Comparison of ENCODE assay signal across 21 cellular contexts in the genomic region with DNA sequence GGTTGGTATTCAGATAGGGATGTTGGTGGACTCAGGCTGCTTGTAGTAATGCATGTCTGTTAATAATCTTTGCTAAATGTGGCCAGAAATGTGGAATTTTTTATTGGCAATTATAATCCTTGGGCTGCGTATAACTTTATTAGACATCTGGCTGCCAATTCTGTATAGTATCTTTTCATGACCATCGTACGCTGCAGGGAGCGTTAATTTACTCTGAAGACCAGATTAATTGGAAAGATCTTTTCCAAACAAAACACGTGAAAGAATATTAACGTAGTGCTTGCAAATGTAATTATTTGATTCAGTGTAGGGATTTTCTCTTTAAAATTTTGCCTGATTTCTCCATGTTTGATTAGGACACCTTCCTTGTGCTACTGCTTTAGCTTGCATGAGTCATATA. TPM values are rescaled to one million over a fixed set of nuclear protein-coding genes. Genes with fewer than 3 reads are reported as not detected.
DNase-seq lines count a peak whose midpoint lies in the region; FAIRE-seq and TF ChIP-seq lines count a peak whose summit lies in the region.
"Had no signal": no experiment of that assay in that cellular context is flagged by ENCODE, and none has a peak within 500 bp of the region (broad histone marks: within the 10 kb centered on the region; RNA-seq: fewer than 3 reads in every experiment).

No MANE protein-coding gene starts in this region.

- H3K9me3 Mint-ChIP-seq in astrocyte (ENCODE audit: unreplicated experiment) = peaks cover 5% of the 10 kb centered on the region
- peaks cover 3% of the 10 kb centered on the region for H3K9me3 Mint-ChIP-seq in activated CD4-positive, alpha-beta T cell treated with anti-CD3 and anti-CD28 coated beads, Interleukin-2, amount 10 ng/mL, durations not matched to agents 7 days and 5 days
- H3K9me3 Mint-ChIP-seq: CD4-positive, alpha-beta T cell; CD8-positive, alpha-beta T cell had no signal

- H3K9me3 ChIP-seq in astrocyte (ENCODE audit: insufficient read depth, low read depth, low read length) = no peaks in the 10 kb centered on the region
- peaks cover 0 to 4% (median 0%) of the 10 kb centered on the region in 4 donors for H3K9me3 ChIP-seq in esophagus muscularis mucosa
- H3K9me3 ChIP-seq: A549, Caco-2 had no signal

- 83% methylated on average over 6 of the region's 6 CpGs for WGBS in esophagus muscularis mucosa

- no peak overlapping the region for H2AFZ ChIP-seq in astrocyte (ENCODE audit: low read depth, low read length)

- H3K9ac ChIP-seq in astrocyte (ENCODE audit: low read length) = no peak overlapping the region
- H3K9ac ChIP-seq: BLaER1 treated with 17β-estradiol and CSF1 and Interleukin-3, amounts not matched to agents 10 nM and 100 nM had no signal

- H3K79me2 ChIP-seq in astrocyte (ENCODE audit: insufficient read depth, low read length) = no peaks in the 10 kb centered on the region

- intact Hi-C loops in esophagus muscularis mucosa (cut with DNase I) = no loop called here

- H3K4me3 ChIP-seq in astrocyte (ENCODE audit: insufficient read depth, low read depth, low read length) = no peak overlapping the region
- H3K4me3 ChIP-seq in esophagus muscularis mucosa = no peak overlapping the region
- H3K4me3 ChIP-seq: A549; BLaER1 treated with 17β-estradiol and CSF1 and Interleukin-3, amounts not matched to agents 10 nM and 100 nM had no signal

- H3K4me3 Mint-ChIP-seq in astrocyte (ENCODE audit: unreplicated experiment) = no peak overlapping the region
- H3K4me3 Mint-ChIP-seq in activated CD4-positive, alpha-beta T cell treated with anti-CD3 and anti-CD28 coated beads, Interleukin-2, amount 10 ng/mL, durations not matched to agents 7 days and 5 days = no peak overlapping the region
- H3K4me3 Mint-ChIP-seq: B cell; CD4-positive, alpha-beta T cell; CD8-positive, alpha-beta T cell had no signal

- TF ChIP-seq POLR2A in esophagus muscularis mucosa (IDR thresholded peaks at IDR 0.05; ENCODE audit: low read depth) = no peak

- DNase-seq in DMS53 (lab: John Stamatoyannopoulos, UW) = peak; percentile 23
- no peak for DNase-seq in DMS53 treated with DMSO at 0.1 percent for 48 hours (lab: John Stamatoyannopoulos, UW; ENCODE audit: unreplicated experiment)
- no peak for DNase-seq in astrocyte (ENCODE audit: low read depth)
- no peak for DNase-seq in esophagus muscularis mucosa (ENCODE audit: extremely low spot score)
- DNase-seq in activated CD4-positive, alpha-beta T cell treated with anti-CD3 and anti-CD28 coated beads, Interleukin-2, amount 10 ng/mL, durations not matched to agents 7 days and 5 days = no peak
- DNase-seq: AML-193; Caco-2; Calu3; CD4-positive, alpha-beta T cell; CD8-positive, alpha-beta T cell; DMS79 treated with DMSO at 0.1 percent for 48 hours; GF-D8 had no signal

- no peak overlapping the region for H3K4me2 ChIP-seq in astrocyte (ENCODE audit: low read length)
- H3K4me2 ChIP-seq: A549; BLaER1 treated with 17β-estradiol and CSF1 and Interleukin-3, amounts not matched to agents 10 nM and 100 nM had no signal

- H3K27me3 Mint-ChIP-seq in astrocyte (ENCODE audit: low read depth, unreplicated experiment) = no peaks in the 10 kb centered on the region
- no peaks in the 10 kb centered on the region for H3K27me3 Mint-ChIP-seq in activated CD4-positive, alpha-beta T cell treated with anti-CD3 and anti-CD28 coated beads, Interleukin-2, amount 10 ng/mL, durations not matched to agents 7 days and 5 days
- H3K27me3 Mint-ChIP-seq: B cell; CD4-positive, alpha-beta T cell had no signal

- H3K27ac ChIP-seq in astrocyte (ENCODE audit: low read depth, low read length) (no peak overlapping the region), esophagus muscularis mucosa (replicated peaks in 1 of 4) (no peak overlapping the region)
- H3K27ac ChIP-seq: 22Rv1; A549; BLaER1 treated with 17β-estradiol and CSF1 and Interleukin-3, amounts not matched to agents 10 nM and 100 nM; C4-2B had no signal

- TF ChIP-seq EP300 in esophagus muscularis mucosa (IDR thresholded peaks at IDR 0.05) = no peak

- peaks cover 2% of the 10 kb centered on the region for H3K4me1 Mint-ChIP-seq in astrocyte (ENCODE audit: low read depth, unreplicated experiment)
- H3K4me1 Mint-ChIP-seq in activated CD4-positive, alpha-beta T cell treated with anti-CD3 and anti-CD28 coated beads, Interleukin-2, amount 10 ng/mL, durations not matched to agents 7 days and 5 days = peaks cover 8% of the 10 kb centered on the region
- H3K4me1 Mint-ChIP-seq: B cell had no signal

- H3K4me1 ChIP-seq in astrocyte (ENCODE audit: insufficient read depth, low read length) (no peaks in the 10 kb centered on the region), esophagus muscularis mucosa (peaks cover 0 to 5% (median 4%) of the 10 kb centered on the region in 4 donors)
- H3K4me1 ChIP-seq: A549; BLaER1 treated with 17β-estradiol and CSF1 and Interleukin-3, amounts not matched to agents 10 nM and 100 nM; Caco-2 had no signal

- no peaks in the 10 kb centered on the region for H4K20me1 ChIP-seq in astrocyte (ENCODE audit: insufficient read depth, low read length)
- H4K20me1 ChIP-seq: BLaER1 treated with 17β-estradiol and CSF1 and Interleukin-3, amounts not matched to agents 10 nM and 100 nM had no signal

- H3K36me3 ChIP-seq in astrocyte (ENCODE audit: insufficient read depth, low read length) = no peaks in the 10 kb centered on the region
- H3K36me3 ChIP-seq in esophagus muscularis mucosa = no peaks in the 10 kb centered on the region
- H3K36me3 ChIP-seq: BLaER1 treated with 17β-estradiol and CSF1 and Interleukin-3, amounts not matched to agents 10 nM and 100 nM had no signal

- peak; percentile 92 for FAIRE-seq in astrocyte (lab: Jason Lieb, UNC)
- FAIRE-seq: A549, D721Med, G401.6, GM19239 had no signal

- H3K36me3 Mint-ChIP-seq in astrocyte (ENCODE audit: low read depth, unreplicated experiment) = no peaks in the 10 kb centered on the region
- H3K36me3 Mint-ChIP-seq in activated CD4-positive, alpha-beta T cell treated with anti-CD3 and anti-CD28 coated beads, Interleukin-2, amount 10 ng/mL, durations not matched to agents 7 days and 5 days (ENCODE audit: low read depth) = no peaks in the 10 kb centered on the region
- H3K36me3 Mint-ChIP-seq: CD8-positive, alpha-beta T cell had no signal

- POLR2A ChIA-PET in activated CD4-positive, alpha-beta T cell treated with anti-CD3 and anti-CD28 coated beads, Interleukin-2, amount 10 ng/mL, durations not matched to agents 7 days and 5 days (lab: Charles Lee) = no interaction called here

- CTCF ChIA-PET in activated CD4-positive, alpha-beta T cell treated with anti-CD3 and anti-CD28 coated beads, Interleukin-2, amount 10 ng/mL, durations not matched to agents 7 days and 5 days (lab: Charles Lee) = no interaction called here

- no peak overlapping the region for H3K27ac Mint-ChIP-seq in astrocyte (ENCODE audit: unreplicated experiment)
- H3K27ac Mint-ChIP-seq in activated CD4-positive, alpha-beta T cell treated with anti-CD3 and anti-CD28 coated beads, Interleukin-2, amount 10 ng/mL, durations not matched to agents 7 days and 5 days = no peak overlapping the region
- H3K27ac Mint-ChIP-seq: B cell; CD4-positive, alpha-beta T cell; CD8-positive, alpha-beta T cell had no signal

- TF ChIP-seq CTCF in astrocyte (IDR thresholded peaks at IDR 0.05; ENCODE audit: insufficient read depth, low read depth, low read length) = no peak
- TF ChIP-seq CTCF in esophagus muscularis mucosa (IDR thresholded peaks at IDR 0.05) = no peak

- no peaks in the 10 kb centered on the region for H3K27me3 ChIP-seq in astrocyte (ENCODE audit: insufficient read depth, low read length)
- H3K27me3 ChIP-seq in esophagus muscularis mucosa = no peaks in the 10 kb centered on the region

RNA-seq across cellular contexts. Expression of gene FTHL17, which starts 38.8 kb away (rescaled TPM):
- total RNA-seq in astrocyte (not detected in 2 replicates), esophagus muscularis mucosa (not detected)
- total RNA-seq in activated CD4-positive, alpha-beta T cell treated with anti-CD3 and anti-CD28 coated beads, Interleukin-2, amount 10 ng/mL, durations not matched to agents 7 days and 5 days = not detected
- total RNA-seq: A172; B cell; Caco-2; Calu3; CD4-positive, alpha-beta T cell; CD8-positive, alpha-beta T cell had no signal
